Comparison of ENCODE assay signal across 10 cellular contexts in genomic region chr10:95214793-95215192, GRCh38. TPM values are rescaled to one million over a fixed set of nuclear protein-coding genes. Genes with fewer than 3 reads are reported as not detected.
DNase-seq lines count a peak whose midpoint lies in the region; ATAC-seq, FAIRE-seq and TF ChIP-seq lines count a peak whose summit lies in the region.
"Had no signal": no experiment of that assay in that cellular context is flagged by ENCODE, and none has a peak within 500 bp of the region (broad histone marks: within the 10 kb centered on the region; RNA-seq: fewer than 3 reads in every experiment).

No MANE protein-coding gene starts in this region.

- H3K27me3 Mint-ChIP-seq in nephron progenitor cell (ENCODE audit: low read depth, poor library complexity) = no peaks in the 10 kb centered on the region
- peaks cover 2% of the 10 kb centered on the region for H3K27me3 Mint-ChIP-seq in activated CD8-positive, alpha-beta T cell treated with anti-CD3 and anti-CD28 coated beads, Interleukin-2, amount 10 ng/mL, durations not matched to agents 7 days and 5 days (ENCODE audit: low read depth)
- H3K27me3 Mint-ChIP-seq: activated B cell treated with CpG ODN at 0.5 μM for 24 hours had no signal

- POLR2A ChIA-PET in RWPE1 (lab: Yijun Ruan, JAX; ENCODE audit: low non-redundant PET) = no interaction called here
- POLR2A ChIA-PET in activated CD8-positive, alpha-beta T cell treated with anti-CD3 and anti-CD28 coated beads, Interleukin-2, amount 10 ng/mL, durations not matched to agents 7 days and 5 days (lab: Charles Lee) = no interaction called here

- CTCF ChIA-PET in RWPE1 (lab: Yijun Ruan, JAX) = no interaction called here
- CTCF ChIA-PET in activated CD8-positive, alpha-beta T cell treated with anti-CD3 and anti-CD28 coated beads, Interleukin-2, amount 10 ng/mL, durations not matched to agents 7 days and 5 days (lab: Charles Lee) = no interaction called here

- H3K4me3 Mint-ChIP-seq in nephron progenitor cell = no peak overlapping the region
- no peak overlapping the region for H3K4me3 Mint-ChIP-seq in activated CD8-positive, alpha-beta T cell treated with anti-CD3 and anti-CD28 coated beads, Interleukin-2, amount 10 ng/mL, durations not matched to agents 7 days and 5 days
- H3K4me3 Mint-ChIP-seq: activated B cell treated with CpG ODN at 0.5 μM for 24 hours had no signal

- FAIRE-seq in GM19239 (lab: Jason Lieb, UNC) = peak; percentile 54
- FAIRE-seq: G401.6 had no signal

- intact Hi-C loops in prostate gland (cut with DNase I) = no loop called here

- no peaks in the 10 kb centered on the region for H3K4me1 ChIP-seq in prostate gland (replicated peaks)

- no peaks in the 10 kb centered on the region for H3K9me3 ChIP-seq in prostate gland

- H3K36me3 ChIP-seq in prostate gland = no peaks in the 10 kb centered on the region

- H3K27ac ChIP-seq in RWPE1 = no peak overlapping the region
- no peak overlapping the region for H3K27ac ChIP-seq in prostate gland

- H3K27me3 ChIP-seq in prostate gland (replicated peaks; ENCODE audit: insufficient read depth) = no peaks in the 10 kb centered on the region

- no peak for DNase-seq in GM19239 (ENCODE audit: insufficient read length, low spot score)
- DNase-seq in RWPE1 (ENCODE audit: low spot score) = peak; percentile 40
- DNase-seq in nephron progenitor cell = no peak
- no peak for DNase-seq in prostate gland (ENCODE audit: low spot score)
- no peak for DNase-seq in SHP77 treated with DMSO at 0.1 percent for 48 hours (lab: John Stamatoyannopoulos, UW)
- DNase-seq in activated CD8-positive, alpha-beta T cell treated with anti-CD3 and anti-CD28 coated beads, Interleukin-2, amount 10 ng/mL, durations not matched to agents 7 days and 5 days = no peak
- DNase-seq: activated B cell treated with CpG ODN at 0.5 μM for 24 hours had no signal

- peaks cover 9% of the 10 kb centered on the region for H3K4me1 Mint-ChIP-seq in nephron progenitor cell
- no peaks in the 10 kb centered on the region for H3K4me1 Mint-ChIP-seq in activated CD8-positive, alpha-beta T cell treated with anti-CD3 and anti-CD28 coated beads, Interleukin-2, amount 10 ng/mL, durations not matched to agents 7 days and 5 days (ENCODE audit: low read depth)
- H3K4me1 Mint-ChIP-seq: activated B cell treated with CpG ODN at 0.5 μM for 24 hours had no signal

- H3K36me3 Mint-ChIP-seq in nephron progenitor cell (ENCODE audit: low read depth) = peaks cover 30% of the 10 kb centered on the region
- no peaks in the 10 kb centered on the region for H3K36me3 Mint-ChIP-seq in activated CD8-positive, alpha-beta T cell treated with anti-CD3 and anti-CD28 coated beads, Interleukin-2, amount 10 ng/mL, durations not matched to agents 7 days and 5 days (ENCODE audit: low read depth)

- peak overlapping the region; percentile 36 for H3K27ac Mint-ChIP-seq in nephron progenitor cell
- no peak overlapping the region for H3K27ac Mint-ChIP-seq in activated CD8-positive, alpha-beta T cell treated with anti-CD3 and anti-CD28 coated beads, Interleukin-2, amount 10 ng/mL, durations not matched to agents 7 days and 5 days
- H3K27ac Mint-ChIP-seq: activated B cell treated with CpG ODN at 0.5 μM for 24 hours had no signal

- WGBS in prostate gland = 62% methylated on average over 3 of the region's 3 CpGs

- TF ChIP-seq CTCF in RWPE1 (conservative IDR thresholded peaks at IDR 0.05; ENCODE audit: low read depth) (no peak), nephron progenitor cell (IDR thresholded peaks at IDR 0.05) (no peak), prostate gland (IDR thresholded peaks at IDR 0.05) (no peak)

- no peak for TF ChIP-seq POLR2A in prostate gland (IDR thresholded peaks at IDR 0.05)

- H3K9me3 Mint-ChIP-seq in nephron progenitor cell = peaks cover 15% of the 10 kb centered on the region
- no peaks in the 10 kb centered on the region for H3K9me3 Mint-ChIP-seq in activated CD8-positive, alpha-beta T cell treated with anti-CD3 and anti-CD28 coated beads, Interleukin-2, amount 10 ng/mL, durations not matched to agents 7 days and 5 days (ENCODE audit: insufficient read depth)

- ATAC-seq in HG02870 (IDR thresholded peaks at IDR 0.05; ENCODE audit: unreplicated experiment) = peak; percentile 92
- ATAC-seq in activated CD8-positive, alpha-beta T cell treated with anti-CD3 and anti-CD28 coated beads, Interleukin-2, amount 10 ng/mL, durations not matched to agents 7 days and 5 days = no peak

- no peak overlapping the region for H3K4me3 ChIP-seq in prostate gland

RNA-seq across cellular contexts. Expression of gene ACSM6, which starts 20.8 kb away (rescaled TPM):
- total RNA-seq in prostate gland = not detected
- total RNA-seq in activated CD8-positive, alpha-beta T cell treated with anti-CD3 and anti-CD28 coated beads, Interleukin-2, amount 10 ng/mL, durations not matched to agents 7 days and 5 days = not detected
- total RNA-seq: activated B cell treated with CpG ODN at 0.5 μM for 24 hours, LHCN-M2 had no signal
